In the genomic region with DNA sequence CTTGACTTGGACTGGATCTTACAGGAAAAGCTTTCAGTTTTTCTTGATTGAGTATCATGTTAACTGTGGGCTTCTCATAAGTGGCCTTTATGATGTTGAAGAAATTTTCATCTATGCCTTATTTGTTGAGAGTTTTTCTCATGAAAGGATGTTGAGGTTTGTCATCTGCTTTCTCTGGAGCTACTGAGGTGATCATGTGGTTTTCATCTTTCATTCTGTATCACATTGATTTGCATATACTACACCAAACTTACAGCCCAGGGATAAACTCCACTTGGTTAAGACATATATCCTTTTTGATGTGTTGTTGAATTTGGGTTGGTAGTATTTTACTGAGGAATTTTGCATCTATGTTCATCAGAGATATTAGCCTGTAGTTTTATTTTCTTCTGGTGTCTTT, we compare ENCODE assay signal across 15 cellular contexts. TPM values are rescaled to one million over a fixed set of nuclear protein-coding genes. Genes with fewer than 3 reads are reported as not detected.
DNase-seq lines count a peak whose midpoint lies in the region; ATAC-seq, FAIRE-seq and TF ChIP-seq lines count a peak whose summit lies in the region.
"Not testable (repeated sequence)": the region's sequence is repeated elsewhere in the genome, so short reads cannot be mapped to it uniquely, and the experiment has no call there.
"Had no signal": no experiment of that assay in that cellular context is flagged by ENCODE, and none has a peak within 500 bp of the region (broad histone marks: within the 10 kb centered on the region; RNA-seq: fewer than 3 reads in every experiment).

No MANE protein-coding gene starts in this region.

- CTCF ChIA-PET in activated CD8-positive, alpha-beta T cell treated with anti-CD3 and anti-CD28 coated beads for 36 hours (lab: Charles Lee), result not testable (repeated sequence)

- not testable (repeated sequence) for H3K27ac Mint-ChIP-seq in activated CD8-positive, alpha-beta T cell treated with anti-CD3 and anti-CD28 coated beads for 36 hours; natural killer cell treated with Interleukin-12 subunit alpha and Interleukin-12 subunit beta and Interleukin-15 and Interleukin-18, amount 100 ng/mL, for 72 hours

- not testable (repeated sequence) for H3K4me3 Mint-ChIP-seq in activated CD8-positive, alpha-beta T cell treated with anti-CD3 and anti-CD28 coated beads for 36 hours; natural killer cell treated with Interleukin-12 subunit alpha and Interleukin-12 subunit beta and Interleukin-15 and Interleukin-18, amount 100 ng/mL, for 72 hours

- intact Hi-C loops in activated CD8-positive, alpha-beta T cell treated with anti-CD3 and anti-CD28 coated beads for 36 hours (cut with micrococcal nuclease), result not testable (repeated sequence)

- DNase-seq in GM12891 (ENCODE audit: insufficient read length, low spot score); H54 (ENCODE audit: insufficient read length, low spot score); activated CD8-positive, alpha-beta T cell treated with anti-CD3 and anti-CD28 coated beads for 36 hours; natural killer cell treated with Interleukin-12 subunit alpha and Interleukin-12 subunit beta and Interleukin-15 and Interleukin-18, amount 100 ng/mL, for 72 hours (ENCODE audit: low spot score): not testable (repeated sequence)

- POLR2A ChIA-PET in activated CD8-positive, alpha-beta T cell treated with anti-CD3 and anti-CD28 coated beads for 36 hours (lab: Charles Lee), result not testable (repeated sequence)

- FAIRE-seq in GM12891 (lab: Jason Lieb, UNC), result peak; percentile 5
- peak; percentile 23 for FAIRE-seq in H54 (lab: Jason Lieb, UNC)

- H3K4me1 Mint-ChIP-seq in activated CD8-positive, alpha-beta T cell treated with anti-CD3 and anti-CD28 coated beads for 36 hours (ENCODE audit: low read depth); natural killer cell treated with Interleukin-12 subunit alpha and Interleukin-12 subunit beta and Interleukin-15 and Interleukin-18, amount 100 ng/mL, for 72 hours (ENCODE audit: low read depth in 2 of 2): not testable (repeated sequence)

- ATAC-seq in GM18907 (IDR thresholded peaks at IDR 0.05; ENCODE audit: unreplicated experiment), result peak; percentile 87
- peak; percentile 88 for ATAC-seq in GM21367 (IDR thresholded peaks at IDR 0.05; ENCODE audit: unreplicated experiment)
- ATAC-seq in HG03039 (IDR thresholded peaks at IDR 0.05; ENCODE audit: unreplicated experiment), result peak; percentile 67
- ATAC-seq in HG03354 (IDR thresholded peaks at IDR 0.05; ENCODE audit: poor library complexity, severe bottlenecking, unreplicated experiment), result peak; percentile 92
- peak; percentile 84 for ATAC-seq in activated CD8-positive, alpha-beta T cell treated with anti-CD3 and anti-CD28 coated beads for 36 hours
- ATAC-seq in natural killer cell treated with Interleukin-12 subunit alpha and Interleukin-12 subunit beta and Interleukin-15 and Interleukin-18, amount 100 ng/mL, for 72 hours, result peak; percentile 85 to 94

- TF ChIP-seq POLR2A in GM12891 (IDR thresholded peaks at IDR 0.05; ENCODE audit: low read depth, low read length); H54 (IDR thresholded peaks at IDR 0.05; ENCODE audit: low read depth, low read length): not testable (repeated sequence)

- not testable (repeated sequence) for H3K27me3 Mint-ChIP-seq in activated CD8-positive, alpha-beta T cell treated with anti-CD3 and anti-CD28 coated beads for 36 hours; natural killer cell treated with Interleukin-12 subunit alpha and Interleukin-12 subunit beta and Interleukin-15 and Interleukin-18, amount 100 ng/mL, for 72 hours

- H3K9me3 Mint-ChIP-seq in activated CD8-positive, alpha-beta T cell treated with anti-CD3 and anti-CD28 coated beads for 36 hours; natural killer cell treated with Interleukin-12 subunit alpha and Interleukin-12 subunit beta and Interleukin-15 and Interleukin-18, amount 100 ng/mL, for 72 hours: not testable (repeated sequence)

- H3K36me3 Mint-ChIP-seq in activated CD8-positive, alpha-beta T cell treated with anti-CD3 and anti-CD28 coated beads for 36 hours (ENCODE audit: low read depth); natural killer cell treated with Interleukin-12 subunit alpha and Interleukin-12 subunit beta and Interleukin-15 and Interleukin-18, amount 100 ng/mL, for 72 hours: not testable (repeated sequence)

- TF ChIP-seq CTCF in activated CD8-positive, alpha-beta T cell treated with anti-CD3 and anti-CD28 coated beads for 36 hours (IDR thresholded peaks at IDR 0.05), result not testable (repeated sequence)

RNA-seq across cellular contexts. Expression of a gene that starts 11.6 kb away (rescaled TPM):
- not detected for polyA plus RNA-seq in GM12891 (2012; ENCODE audit: low read depth, missing spikeins)
- not detected for total RNA-seq in activated CD8-positive, alpha-beta T cell treated with anti-CD3 and anti-CD28 coated beads for 36 hours
- total RNA-seq in natural killer cell treated with Interleukin-12 subunit alpha and Interleukin-12 subunit beta and Interleukin-15 and Interleukin-18, amount 100 ng/mL, for 72 hours, result not detected
- total RNA-seq: activated CD4-positive, alpha-beta memory T cell treated with anti-CD3 and anti-CD28 coated beads for 36 hours; CD4-positive, CD25-positive, alpha-beta regulatory T cell; GM23338; left ventricle myocardium superior; psoas muscle; SK-MEL-5 had no signal
- polyA plus RNA-seq: adrenal gland; CD4-positive, CD25-positive, alpha-beta regulatory T cell; GM23338; psoas muscle had no signal

RNA-seq across cellular contexts. Expression of a gene that starts 55.3 kb away (rescaled TPM):
- polyA plus RNA-seq in GM12891 (2012; ENCODE audit: low read depth, missing spikeins), result not detected
- 1 to 10 TPM; 7.4 to 8.2 TPM for total RNA-seq in activated CD8-positive, alpha-beta T cell treated with anti-CD3 and anti-CD28 coated beads for 36 hours
- total RNA-seq in natural killer cell treated with Interleukin-12 subunit alpha and Interleukin-12 subunit beta and Interleukin-15 and Interleukin-18, amount 100 ng/mL, for 72 hours, result 10 to 100 TPM in 1 of 2 donors, 1 to 10 TPM in 1; 8.8 to 17.3 TPM
